In the genomic region with DNA sequence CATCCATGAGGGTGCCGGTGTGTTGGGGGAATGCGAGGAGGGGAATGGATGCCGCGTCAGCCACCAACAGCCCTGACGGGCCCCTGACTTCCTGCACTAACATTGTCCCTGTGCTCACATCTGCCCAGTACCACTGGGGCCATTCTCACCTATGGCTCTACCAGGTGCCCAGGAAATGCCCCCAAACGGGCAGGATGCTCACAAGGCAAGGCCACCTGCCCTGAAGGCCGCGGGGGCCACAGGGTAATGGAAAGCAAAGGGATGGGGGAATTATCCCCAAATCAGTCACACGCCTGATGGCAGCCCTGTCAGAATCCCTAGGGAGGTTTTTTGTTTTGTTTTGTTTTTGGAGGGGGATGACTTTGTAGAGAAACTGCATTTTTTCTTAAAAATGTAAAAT, we compare ENCODE assay signal across 20 cellular contexts. TPM values are rescaled to one million over a fixed set of nuclear protein-coding genes. Genes with fewer than 3 reads are reported as not detected.
"Had no signal": no experiment of that assay in that cellular context is flagged by ENCODE, and none has a peak within 500 bp of the region (broad histone marks: within the 10 kb centered on the region; RNA-seq: fewer than 3 reads in every experiment).

No MANE protein-coding gene starts in this region.

RNA-seq across cellular contexts. Expression of a gene that starts 7.3 kb away (rescaled TPM):
- total RNA-seq: naive thymus-derived CD4-positive, alpha-beta T cell; natural killer cell; neural crest cell; occipital lobe; osteoblast; prostate gland; pulmonary artery endothelial cell; right atrium auricular region; sciatic nerve; stomach; subcutaneous adipose tissue; temporal lobe; thoracic aorta; thyroid gland; tibial nerve; upper lobe of right lung; urinary bladder had no signal
- polyA plus RNA-seq: naive thymus-derived CD4-positive, alpha-beta T cell; ovary; stomach; urinary bladder had no signal

RNA-seq across cellular contexts. Expression of a gene that starts 32.0 kb away (rescaled TPM):
- total RNA-seq: naive thymus-derived CD4-positive, alpha-beta T cell; natural killer cell; neural crest cell; occipital lobe; osteoblast; pulmonary artery endothelial cell; right atrium auricular region; sciatic nerve; smooth muscle cell; stomach; subcutaneous adipose tissue; temporal lobe; thoracic aorta; thyroid gland; tibial nerve; upper lobe of right lung; urinary bladder; uterus had no signal
- polyA plus RNA-seq: naive thymus-derived CD4-positive, alpha-beta T cell; ovary; stomach; urinary bladder had no signal

RNA-seq across cellular contexts. Expression of a gene that starts 47.6 kb away (rescaled TPM):
- total RNA-seq: naive thymus-derived CD4-positive, alpha-beta T cell; natural killer cell; neural crest cell; occipital lobe; osteoblast; pulmonary artery endothelial cell; right atrium auricular region; sciatic nerve; stomach; subcutaneous adipose tissue; temporal lobe; thoracic aorta; thyroid gland; tibial nerve; upper lobe of right lung; urinary bladder; uterus had no signal
- polyA plus RNA-seq: naive thymus-derived CD4-positive, alpha-beta T cell; smooth muscle cell; stomach; urinary bladder had no signal
